In the genomic region with DNA sequence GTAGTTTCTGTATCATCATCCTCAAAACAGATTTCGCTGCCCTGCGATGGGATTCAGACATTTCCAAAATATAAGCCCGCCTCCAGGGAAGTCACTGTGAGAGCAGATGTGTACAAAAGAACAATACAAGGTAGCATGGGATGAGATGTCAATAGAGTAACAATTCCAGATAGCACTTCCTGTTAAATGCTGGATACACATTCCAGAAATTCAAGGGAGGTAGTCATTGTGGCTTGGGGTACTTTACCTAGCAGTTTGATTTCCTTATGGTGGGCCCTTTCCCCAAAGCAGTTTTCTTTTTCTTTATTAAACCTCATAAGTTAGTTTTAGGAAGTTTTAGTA, we compare ENCODE assay signal across 8 cellular contexts. TPM values are rescaled to one million over a fixed set of nuclear protein-coding genes. Genes with fewer than 3 reads are reported as not detected.
A peak's percentile ranks its signal among the peaks of the same experiment; 100 is the strongest.
DNase-seq lines count a peak whose midpoint lies in the region; ATAC-seq and TF ChIP-seq lines count a peak whose summit lies in the region.
"Had no signal": no experiment of that assay in that cellular context is flagged by ENCODE, and none has a peak within 500 bp of the region (broad histone marks: within the 10 kb centered on the region; RNA-seq: fewer than 3 reads in every experiment).

No MANE protein-coding gene starts in this region.

- no peak overlapping the region for H3K27ac ChIP-seq in mesendoderm (ENCODE audit: low read depth, low read length)

- intact Hi-C loops in dendritic cell treated with granulocyte-macrophage colony-stimulating factor and Interleukin-4, amounts not matched to agents 40 ng/mL and 50 ng/mL, for 4 days (cut with micrococcal nuclease) = loop anchor here (10.0 kb wide), 1 partner anchor 140 kb away; no protein-coding TSS in a partner anchor

- no peak overlapping the region for H2BK120ac ChIP-seq in mesendoderm (ENCODE audit: low read depth, low read length)

- H3K27me3 Mint-ChIP-seq in dendritic cell treated with granulocyte-macrophage colony-stimulating factor and Interleukin-4, amounts not matched to agents 40 ng/mL and 50 ng/mL, for 4 days = no peaks in the 10 kb centered on the region
- no peaks in the 10 kb centered on the region for H3K27me3 Mint-ChIP-seq in type B pancreatic cell

- H3K4me1 Mint-ChIP-seq in dendritic cell treated with granulocyte-macrophage colony-stimulating factor and Interleukin-4, amounts not matched to agents 40 ng/mL and 50 ng/mL, for 4 days (ENCODE audit: low read depth) = peaks cover 60% of the 10 kb centered on the region
- peaks cover 27% of the 10 kb centered on the region for H3K4me1 Mint-ChIP-seq in type B pancreatic cell (ENCODE audit: unreplicated experiment)

- no CpG with 5 or more reads among the region's 3 CpGs for WGBS in mesendoderm (ENCODE audit: extremely low coverage, insufficient coverage, low lambda C conversion rate)

- DNase-seq in MG63 (no peak), mesendoderm (peak; percentile 45), type B pancreatic cell (ENCODE audit: extremely low spot score, unreplicated experiment) (no peak), globus pallidus (ENCODE audit: low spot score) (no peak), NCI-H2196 treated with DMSO at 0.1 percent for 48 hours (lab: John Stamatoyannopoulos, UW; ENCODE audit: unreplicated experiment) (no peak)
- DNase-seq: KG1 had no signal

- no peak for TF ChIP-seq CTCF in type B pancreatic cell (conservative IDR thresholded peaks at IDR 0.05)

- no peak overlapping the region for H3K9ac ChIP-seq in mesendoderm (ENCODE audit: low read length)

- H2AK5ac ChIP-seq in mesendoderm (ENCODE audit: low read length) = no peak overlapping the region

- H4K8ac ChIP-seq in mesendoderm (ENCODE audit: low read depth, low read length) = no peak overlapping the region

- peak overlapping the region; percentile 88 for H3K4me3 Mint-ChIP-seq in dendritic cell treated with granulocyte-macrophage colony-stimulating factor and Interleukin-4, amounts not matched to agents 40 ng/mL and 50 ng/mL, for 4 days
- H3K4me3 Mint-ChIP-seq in type B pancreatic cell = peak overlapping the region; percentile 92

- no peak overlapping the region for H3K27ac Mint-ChIP-seq in dendritic cell treated with granulocyte-macrophage colony-stimulating factor and Interleukin-4, amounts not matched to agents 40 ng/mL and 50 ng/mL, for 4 days
- H3K27ac Mint-ChIP-seq in type B pancreatic cell = peak overlapping the region; percentile 87

- no peaks in the 10 kb centered on the region for H3K9me3 ChIP-seq in MG63

- H3K4me3 ChIP-seq in MG63 (peak overlapping the region; percentile 62), mesendoderm (ENCODE audit: low read length) (no peak overlapping the region)

- peaks cover 6% of the 10 kb centered on the region for H3K4me1 ChIP-seq in mesendoderm (ENCODE audit: control insufficient read depth, low read depth, low read length)

- no peak overlapping the region for H2BK15ac ChIP-seq in mesendoderm (replicated peaks; ENCODE audit: low read depth)

- peak overlapping the region; percentile 66 for H3K4me2 ChIP-seq in mesendoderm (ENCODE audit: low read length)

- H3K36me3 ChIP-seq in MG63 (no peaks in the 10 kb centered on the region; the same call in 1 of the 2 replicates), mesendoderm (ENCODE audit: control insufficient read depth, insufficient read depth, low read length) (no peaks in the 10 kb centered on the region)

- no peak overlapping the region for H3K4ac ChIP-seq in mesendoderm (ENCODE audit: low read depth, low read length)

- H3K36me3 Mint-ChIP-seq in dendritic cell treated with granulocyte-macrophage colony-stimulating factor and Interleukin-4, amounts not matched to agents 40 ng/mL and 50 ng/mL, for 4 days (ENCODE audit: low read depth) = peaks cover 35% of the 10 kb centered on the region
- peaks cover 20% of the 10 kb centered on the region for H3K36me3 Mint-ChIP-seq in type B pancreatic cell

- H3K23ac ChIP-seq in mesendoderm (ENCODE audit: low read length) = no peak overlapping the region

- H2BK5ac ChIP-seq in mesendoderm (ENCODE audit: low read length) = no peak overlapping the region

- no peak overlapping the region for H3K18ac ChIP-seq in mesendoderm (ENCODE audit: low read length)

- H3K79me2 ChIP-seq in mesendoderm (ENCODE audit: control insufficient read depth, insufficient read depth, low read length) = peaks cover 17% of the 10 kb centered on the region

- H3K79me1 ChIP-seq in mesendoderm (ENCODE audit: low read length) = peaks cover 5% of the 10 kb centered on the region

- no peak for ATAC-seq in HG02759 (IDR thresholded peaks at IDR 0.05; ENCODE audit: unreplicated experiment)

- H4K5ac ChIP-seq in mesendoderm (ENCODE audit: low read length) = no peak overlapping the region

- H3K56ac ChIP-seq in mesendoderm (ENCODE audit: low read length) = no peak overlapping the region

- H3K9me3 Mint-ChIP-seq in dendritic cell treated with granulocyte-macrophage colony-stimulating factor and Interleukin-4, amounts not matched to agents 40 ng/mL and 50 ng/mL, for 4 days = no peaks in the 10 kb centered on the region
- H3K9me3 Mint-ChIP-seq in type B pancreatic cell = no peaks in the 10 kb centered on the region

- no peaks in the 10 kb centered on the region for H3K27me3 ChIP-seq in MG63
- H3K27me3 ChIP-seq in mesendoderm (ENCODE audit: insufficient read depth, low read length, poor library complexity) = no peaks in the 10 kb centered on the region

RNA-seq across cellular contexts. Expression of a gene that starts 2.5 kb away (rescaled TPM):
- total RNA-seq in MG63 (2014; rRNA removed; shearing (Covaris generic); ENCODE audit: low replicate concordance) = 7.4 and 10.6 TPM in 2 replicates
- 5.0 TPM for polyA plus RNA-seq in mesendoderm (2013, experiment 1 of 2)
- 6.1 TPM for polyA plus RNA-seq in mesendoderm (2013, experiment 2 of 2)
- total RNA-seq in type B pancreatic cell (ENCODE audit: low replicate concordance) = 22.1 and 49.6 TPM in 2 replicates
